1 cellular context compared by ENCODE assay signal in genomic region chr1:44655609-44656008, GRCh38.
TF ChIP-seq lines count a peak whose summit lies in the region.

No MANE protein-coding gene starts in this region.

TF ChIP-seq in HCT116, 20 proteins besides CTCF, POLR2A, EP300 and RAD21 (continued from another document):
- TF ChIP-seq, protein P1, sequence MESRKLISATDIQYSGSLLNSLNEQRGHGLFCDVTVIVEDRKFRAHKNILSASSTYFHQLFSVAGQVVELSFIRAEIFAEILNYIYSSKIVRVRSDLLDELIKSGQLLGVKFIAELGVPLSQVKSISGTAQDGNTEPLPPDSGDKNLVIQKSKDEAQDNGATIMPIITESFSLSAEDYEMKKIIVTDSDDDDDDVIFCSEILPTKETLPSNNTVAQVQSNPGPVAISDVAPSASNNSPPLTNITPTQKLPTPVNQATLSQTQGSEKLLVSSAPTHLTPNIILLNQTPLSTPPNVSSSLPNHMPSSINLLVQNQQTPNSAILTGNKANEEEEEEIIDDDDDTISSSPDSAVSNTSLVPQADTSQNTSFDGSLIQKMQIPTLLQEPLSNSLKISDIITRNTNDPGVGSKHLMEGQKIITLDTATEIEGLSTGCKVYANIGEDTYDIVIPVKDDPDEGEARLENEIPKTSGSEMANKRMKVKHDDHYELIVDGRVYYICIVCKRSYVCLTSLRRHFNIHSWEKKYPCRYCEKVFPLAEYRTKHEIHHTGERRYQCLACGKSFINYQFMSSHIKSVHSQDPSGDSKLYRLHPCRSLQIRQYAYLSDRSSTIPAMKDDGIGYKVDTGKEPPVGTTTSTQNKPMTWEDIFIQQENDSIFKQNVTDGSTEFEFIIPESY (IDR thresholded peaks at IDR 0.05; ENCODE audit: extremely low read depth, insufficient replicate concordance, low read length), result no peak
